1 cellular context compared by ENCODE assay signal in genomic region chr16:69132424-69133252, GRCh38.
A peak's percentile ranks its signal among the peaks of the same experiment; 100 is the strongest.
TF ChIP-seq lines count a peak whose summit lies in the region.

A gene with protein sequence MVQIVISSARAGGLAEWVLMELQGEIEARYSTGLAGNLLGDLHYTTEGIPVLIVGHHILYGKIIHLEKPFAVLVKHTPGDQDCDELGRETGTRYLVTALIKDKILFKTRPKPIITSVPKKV (minus strand): TSS chr16:69132588. CDS start chr16:69121458, 11,130 bp downstream.
Gene UTP4, plus strand, starts transcription at chr16:69132649. Its CDS starts 811 bp downstream, at chr16:69133460.

TF ChIP-seq in WTC11, 78 proteins besides CTCF, POLR2A, EP300 and RAD21 (continued from another document):
- TF ChIP-seq ZNF532 (CRISPR knock-in tag; IDR thresholded peaks at IDR 0.05; ENCODE audit: borderline replicate concordance): no peak
- TF ChIP-seq FOXK1 (CRISPR knock-in tag; IDR thresholded peaks at IDR 0.05): peak; percentile 92
- TF ChIP-seq ETV6 (CRISPR knock-in tag; IDR thresholded peaks at IDR 0.05): peak; percentile 84
- TF ChIP-seq CREM (CRISPR knock-in tag; IDR thresholded peaks at IDR 0.05): peak; percentile 80; the same call in 1 of the 2 replicates
- TF ChIP-seq NFYB (CRISPR knock-in tag; conservative IDR thresholded peaks at IDR 0.05; ENCODE audit: low read depth): no peak
- TF ChIP-seq, protein P1, sequence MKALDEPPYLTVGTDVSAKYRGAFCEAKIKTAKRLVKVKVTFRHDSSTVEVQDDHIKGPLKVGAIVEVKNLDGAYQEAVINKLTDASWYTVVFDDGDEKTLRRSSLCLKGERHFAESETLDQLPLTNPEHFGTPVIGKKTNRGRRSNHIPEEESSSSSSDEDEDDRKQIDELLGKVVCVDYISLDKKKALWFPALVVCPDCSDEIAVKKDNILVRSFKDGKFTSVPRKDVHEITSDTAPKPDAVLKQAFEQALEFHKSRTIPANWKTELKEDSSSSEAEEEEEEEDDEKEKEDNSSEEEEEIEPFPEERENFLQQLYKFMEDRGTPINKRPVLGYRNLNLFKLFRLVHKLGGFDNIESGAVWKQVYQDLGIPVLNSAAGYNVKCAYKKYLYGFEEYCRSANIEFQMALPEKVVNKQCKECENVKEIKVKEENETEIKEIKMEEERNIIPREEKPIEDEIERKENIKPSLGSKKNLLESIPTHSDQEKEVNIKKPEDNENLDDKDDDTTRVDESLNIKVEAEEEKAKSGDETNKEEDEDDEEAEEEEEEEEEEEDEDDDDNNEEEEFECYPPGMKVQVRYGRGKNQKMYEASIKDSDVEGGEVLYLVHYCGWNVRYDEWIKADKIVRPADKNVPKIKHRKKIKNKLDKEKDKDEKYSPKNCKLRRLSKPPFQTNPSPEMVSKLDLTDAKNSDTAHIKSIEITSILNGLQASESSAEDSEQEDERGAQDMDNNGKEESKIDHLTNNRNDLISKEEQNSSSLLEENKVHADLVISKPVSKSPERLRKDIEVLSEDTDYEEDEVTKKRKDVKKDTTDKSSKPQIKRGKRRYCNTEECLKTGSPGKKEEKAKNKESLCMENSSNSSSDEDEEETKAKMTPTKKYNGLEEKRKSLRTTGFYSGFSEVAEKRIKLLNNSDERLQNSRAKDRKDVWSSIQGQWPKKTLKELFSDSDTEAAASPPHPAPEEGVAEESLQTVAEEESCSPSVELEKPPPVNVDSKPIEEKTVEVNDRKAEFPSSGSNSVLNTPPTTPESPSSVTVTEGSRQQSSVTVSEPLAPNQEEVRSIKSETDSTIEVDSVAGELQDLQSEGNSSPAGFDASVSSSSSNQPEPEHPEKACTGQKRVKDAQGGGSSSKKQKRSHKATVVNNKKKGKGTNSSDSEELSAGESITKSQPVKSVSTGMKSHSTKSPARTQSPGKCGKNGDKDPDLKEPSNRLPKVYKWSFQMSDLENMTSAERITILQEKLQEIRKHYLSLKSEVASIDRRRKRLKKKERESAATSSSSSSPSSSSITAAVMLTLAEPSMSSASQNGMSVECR (CRISPR knock-in tag; IDR thresholded peaks at IDR 0.05; ENCODE audit: borderline replicate concordance): peak; percentile 81; the same call in 1 of the 2 replicates
- TF ChIP-seq ZNF121 (CRISPR knock-in tag; IDR thresholded peaks at IDR 0.05): no peak
- no peak for TF ChIP-seq SOX15 (CRISPR knock-in tag; IDR thresholded peaks at IDR 0.05)
- no peak for TF ChIP-seq RORB (CRISPR knock-in tag; IDR thresholded peaks at IDR 0.05)
- peak; percentile 71; the same call in 1 of the 2 replicates for TF ChIP-seq TP53 (CRISPR knock-in tag; IDR thresholded peaks at IDR 0.05)
- 0 out of 2 replicates have a peak, but pooled peaks have one; percentile 55 for TF ChIP-seq JUN (CRISPR knock-in tag; IDR thresholded peaks at IDR 0.05)
- TF ChIP-seq SMAD4 (CRISPR knock-in tag; IDR thresholded peaks at IDR 0.05): no peak
- TF ChIP-seq ESRRA (CRISPR knock-in tag; IDR thresholded peaks at IDR 0.05; ENCODE audit: borderline replicate concordance): no peak
- no peak for TF ChIP-seq PRRX2 (CRISPR knock-in tag; IDR thresholded peaks at IDR 0.05)
- TF ChIP-seq ZNF232 (CRISPR knock-in tag; IDR thresholded peaks at IDR 0.05): no peak
- TF ChIP-seq AFF4 (CRISPR knock-in tag; IDR thresholded peaks at IDR 0.05; ENCODE audit: borderline replicate concordance): no peak
- TF ChIP-seq FOXP4 (CRISPR knock-in tag; IDR thresholded peaks at IDR 0.05): peak; percentile 84
- TF ChIP-seq, protein P2, sequence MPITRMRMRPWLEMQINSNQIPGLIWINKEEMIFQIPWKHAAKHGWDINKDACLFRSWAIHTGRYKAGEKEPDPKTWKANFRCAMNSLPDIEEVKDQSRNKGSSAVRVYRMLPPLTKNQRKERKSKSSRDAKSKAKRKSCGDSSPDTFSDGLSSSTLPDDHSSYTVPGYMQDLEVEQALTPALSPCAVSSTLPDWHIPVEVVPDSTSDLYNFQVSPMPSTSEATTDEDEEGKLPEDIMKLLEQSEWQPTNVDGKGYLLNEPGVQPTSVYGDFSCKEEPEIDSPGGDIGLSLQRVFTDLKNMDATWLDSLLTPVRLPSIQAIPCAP (CRISPR knock-in tag; IDR thresholded peaks at IDR 0.05): 0 out of 2 replicates have a peak, but pooled peaks have one; percentile 18
- peak; percentile 81 for TF ChIP-seq USF2 (CRISPR knock-in tag; IDR thresholded peaks at IDR 0.05)
- no peak for TF ChIP-seq NR1H2 (CRISPR knock-in tag; IDR thresholded peaks at IDR 0.05)
- TF ChIP-seq GRHL2 (CRISPR knock-in tag; IDR thresholded peaks at IDR 0.05; ENCODE audit: insufficient replicate concordance, severe bottlenecking): no peak
- TF ChIP-seq CDX4 (CRISPR knock-in tag; IDR thresholded peaks at IDR 0.05; ENCODE audit: borderline replicate concordance): no peak
- TF ChIP-seq SMAD3 (CRISPR knock-in tag; IDR thresholded peaks at IDR 0.05; ENCODE audit: borderline replicate concordance): no peak
- TF ChIP-seq ZBTB21 (CRISPR knock-in tag; IDR thresholded peaks at IDR 0.05; ENCODE audit: borderline replicate concordance): 0 out of 2 replicates have a peak, but pooled peaks have one; percentile 62
- peak; percentile 91 for TF ChIP-seq MAX (CRISPR knock-in tag; IDR thresholded peaks at IDR 0.05)
- peak; percentile 61; the same call in 1 of the 2 replicates for TF ChIP-seq E2F4 (CRISPR knock-in tag; IDR thresholded peaks at IDR 0.05; ENCODE audit: borderline replicate concordance, low read depth)
- no peak for TF ChIP-seq HMGA2 (CRISPR knock-in tag; IDR thresholded peaks at IDR 0.05)
- no peak for TF ChIP-seq ZNF396 (CRISPR knock-in tag; IDR thresholded peaks at IDR 0.05; ENCODE audit: borderline replicate concordance)
- no peak for TF ChIP-seq ZNF138 (CRISPR knock-in tag; conservative IDR thresholded peaks at IDR 0.05)
